In the genomic region with DNA sequence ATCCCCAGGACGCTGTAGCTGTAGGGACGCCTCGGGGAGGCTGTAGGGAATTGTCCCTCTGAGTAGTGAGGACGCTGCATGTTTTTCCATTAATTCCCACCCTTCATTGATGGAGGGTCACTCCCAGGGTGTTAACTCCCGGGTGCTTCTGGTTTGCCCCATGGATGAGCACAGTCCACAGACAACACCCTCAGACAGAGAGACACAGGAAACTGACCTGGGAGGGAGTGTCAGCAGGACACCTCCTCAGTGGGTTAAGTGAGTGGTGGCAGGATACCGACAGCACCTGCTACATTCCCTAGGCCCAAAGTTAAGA, we compare ENCODE assay signal across 22 cellular contexts. TPM values are rescaled to one million over a fixed set of nuclear protein-coding genes. Genes with fewer than 3 reads are reported as not detected.
"Had no signal": no experiment of that assay in that cellular context is flagged by ENCODE, and none has a peak within 500 bp of the region (broad histone marks: within the 10 kb centered on the region; RNA-seq: fewer than 3 reads in every experiment).

No MANE protein-coding gene starts in this region.

- H3K9ac ChIP-seq: KMS-11 had no signal

- DNase-seq: activated CD4-positive, alpha-beta T cell treated with anti-CD3 and anti-CD28 coated beads, Interleukin-2, amount 50 U/mL, for 1 hour; activated CD4-positive, CD25-positive, alpha-beta regulatory T cell; activated CD8-positive, alpha-beta memory T cell treated with anti-CD3 and anti-CD28 coated beads, Interleukin-2, amount 50 U/mL, for 4 hours; activated CD8-positive, alpha-beta T cell treated with anti-CD3 and anti-CD28 coated beads for 36 hours; activated gamma-delta T cell treated with Interleukin-2 at 50 U/mL for 16 hours; activated naive CD4-positive, alpha-beta T cell treated with anti-CD3 and anti-CD28 coated beads, Interleukin-2, amount 10 ng/mL, durations not matched to agents 7 days and 5 days; activated naive CD8-positive, alpha-beta T cell treated with anti-CD3 and anti-CD28 coated beads for 36 hours; activated T-cell treated with anti-CD3 and anti-CD28 coated beads, Interleukin-2, amount 50 U/mL, for 72 hours; MG63; NCI-H2029; NCI-H2107; NCI-H510A treated with DMSO at 0.1 percent for 48 hours; NK-92 treated with Interleukin-12 subunit alpha and Interleukin-12 subunit beta, amount 100 ng/mL, for 24 hours; Right ventricle myocardium superior; RPMI8226; T-cell; T-helper 2 cell; T1000 had no signal

- H3K9me3 ChIP-seq: MG63 had no signal

- H3K27me3 ChIP-seq: MG63 had no signal

- H3K27ac ChIP-seq: KMS-11 had no signal

- H3K27ac Mint-ChIP-seq: activated CD8-positive, alpha-beta T cell treated with anti-CD3 and anti-CD28 coated beads for 36 hours; activated naive CD4-positive, alpha-beta T cell treated with anti-CD3 and anti-CD28 coated beads, Interleukin-2, amount 10 ng/mL, durations not matched to agents 7 days and 5 days; activated naive CD8-positive, alpha-beta T cell treated with anti-CD3 and anti-CD28 coated beads for 36 hours; activated T-cell treated with anti-CD3 and anti-CD28 coated beads, Interleukin-2, amount 50 U/mL, for 72 hours; activated T-helper 2 cell treated with anti-CD3 and anti-CD28 coated beads, Interferon-gamma antibody, Interleukin-2, Interleukin-4, amounts not matched to agents 10 μg/mL and 5 μg/mL and 100 μg/mL, durations not matched to agents 14 hours and 24 hours and 36 hours; T-cell had no signal

- H3K4me3 ChIP-seq: MG63 had no signal

- H3K4me3 Mint-ChIP-seq: activated CD8-positive, alpha-beta T cell treated with anti-CD3 and anti-CD28 coated beads for 36 hours; activated naive CD4-positive, alpha-beta T cell treated with anti-CD3 and anti-CD28 coated beads, Interleukin-2, amount 10 ng/mL, durations not matched to agents 7 days and 5 days; activated naive CD8-positive, alpha-beta T cell treated with anti-CD3 and anti-CD28 coated beads for 36 hours; activated T-cell treated with anti-CD3 and anti-CD28 coated beads, Interleukin-2, amount 50 U/mL, for 72 hours; T-cell had no signal

- H3K36me3 ChIP-seq: MG63 had no signal

- ATAC-seq: activated CD8-positive, alpha-beta T cell treated with anti-CD3 and anti-CD28 coated beads for 36 hours; activated T-cell treated with anti-CD3 and anti-CD28 coated beads, Interleukin-2, amount 50 U/mL, for 72 hours; Panc1 had no signal

- H3K36me3 Mint-ChIP-seq: activated naive CD4-positive, alpha-beta T cell treated with anti-CD3 and anti-CD28 coated beads, Interleukin-2, amount 10 ng/mL, durations not matched to agents 7 days and 5 days; activated naive CD8-positive, alpha-beta T cell treated with anti-CD3 and anti-CD28 coated beads for 36 hours; T-cell had no signal

- H3K4me1 Mint-ChIP-seq: activated naive CD4-positive, alpha-beta T cell treated with anti-CD3 and anti-CD28 coated beads, Interleukin-2, amount 10 ng/mL, durations not matched to agents 7 days and 5 days; activated naive CD8-positive, alpha-beta T cell treated with anti-CD3 and anti-CD28 coated beads for 36 hours; T-cell had no signal

- H3K9me3 Mint-ChIP-seq: activated CD8-positive, alpha-beta T cell treated with anti-CD3 and anti-CD28 coated beads for 36 hours; activated naive CD4-positive, alpha-beta T cell treated with anti-CD3 and anti-CD28 coated beads, Interleukin-2, amount 10 ng/mL, durations not matched to agents 7 days and 5 days; activated naive CD8-positive, alpha-beta T cell treated with anti-CD3 and anti-CD28 coated beads for 36 hours; activated T-cell treated with anti-CD3 and anti-CD28 coated beads, Interleukin-2, amount 50 U/mL, for 72 hours; activated T-helper 2 cell treated with anti-CD3 and anti-CD28 coated beads, Interferon-gamma antibody, Interleukin-2, Interleukin-4, amounts not matched to agents 10 μg/mL and 5 μg/mL and 100 μg/mL, durations not matched to agents 14 hours and 24 hours and 36 hours; T-cell had no signal

- H3K4me2 ChIP-seq: KMS-11 had no signal

RNA-seq across cellular contexts. Expression of a gene that starts 53.5 kb away (rescaled TPM):
- total RNA-seq: activated CD8-positive, alpha-beta T cell treated with anti-CD3 and anti-CD28 coated beads for 36 hours; activated naive CD8-positive, alpha-beta T cell treated with anti-CD3 and anti-CD28 coated beads for 36 hours; activated T-helper 2 cell treated with anti-CD3 and anti-CD28 coated beads, Interferon-gamma antibody, Interleukin-2, Interleukin-4, amounts not matched to agents 10 μg/mL and 5 μg/mL and 100 μg/mL, durations not matched to agents 14 hours and 24 hours and 36 hours; Right ventricle myocardium superior; T-cell had no signal
- polyA plus RNA-seq: adipose tissue had no signal
